ENCODE assay signal across 29 cellular contexts in genomic region chr11:64220798-64221197, GRCh38.
"Had no signal": no experiment of that assay in that cellular context is flagged by ENCODE, and none has a peak within 500 bp of the region (broad histone marks: within the 10 kb centered on the region; RNA-seq: fewer than 3 reads in every experiment).

No MANE protein-coding gene starts in this region.

- H3K27ac Mint-ChIP-seq: activated CD4-positive, alpha-beta memory T cell treated with anti-CD3 and anti-CD28 coated beads for 36 hours; activated naive CD4-positive, alpha-beta T cell treated with anti-CD3 and anti-CD28 coated beads, Interleukin-2, amount 50 U/mL, for 24 hours; activated naive CD8-positive, alpha-beta T cell treated with anti-CD3 and anti-CD28 coated beads, Interleukin-2, amount 50 U/mL, for 24 hours; activated T-helper 2 cell treated with anti-CD3 and anti-CD28 coated beads, Interferon-gamma antibody, Interleukin-2, Interleukin-4, amounts not matched to agents 10 μg/mL and 5 μg/mL and 100 μg/mL, durations not matched to agents 14 hours and 24 hours and 36 hours; natural killer cell treated with Interleukin-12 subunit alpha and Interleukin-12 subunit beta and Interleukin-15 and Interleukin-18, amount 100 ng/mL, for 72 hours; T-helper 1 cell treated with Interleukin-12 subunit alpha and Interleukin-12 subunit beta and Interleukin-4 antibody, amounts not matched to agents 30 μg/mL and 1 μg/mL, for 36 hours had no signal

- ATAC-seq: activated CD4-positive, CD25-positive, alpha-beta regulatory T cell treated with anti-CD3 and anti-CD28 coated beads, Interleukin-2, amount 50 U/mL, for 24 hours; activated naive CD8-positive, alpha-beta T cell treated with anti-CD3 and anti-CD28 coated beads, Interleukin-2, amount 50 U/mL, for 24 hours; activated T-cell treated with anti-CD3 and anti-CD28 coated beads, Interleukin-2, amount 50 U/mL, for 4 hours; left lung; mucosa of descending colon; natural killer cell treated with Interleukin-12 subunit alpha and Interleukin-12 subunit beta and Interleukin-15 and Interleukin-18, amount 100 ng/mL, for 72 hours; stimulated activated naive CD8-positive, alpha-beta T cell treated with anti-CD3 and anti-CD28 coated beads, Interleukin-15, Interleukin-2, amounts not matched to agents 100 U/mL and 50 U/mL, for 24 hours had no signal

- H3K4me3 Mint-ChIP-seq: activated CD4-positive, alpha-beta memory T cell treated with anti-CD3 and anti-CD28 coated beads for 36 hours; activated naive CD4-positive, alpha-beta T cell treated with anti-CD3 and anti-CD28 coated beads, Interleukin-2, amount 50 U/mL, for 24 hours; activated naive CD8-positive, alpha-beta T cell treated with anti-CD3 and anti-CD28 coated beads, Interleukin-2, amount 50 U/mL, for 24 hours; activated T-cell treated with anti-CD3 and anti-CD28 coated beads, Interleukin-2, amount 50 U/mL, for 4 hours; immature natural killer cell; natural killer cell treated with Interleukin-12 subunit alpha and Interleukin-12 subunit beta and Interleukin-15 and Interleukin-18, amount 100 ng/mL, for 72 hours; T-helper 1 cell treated with Interleukin-12 subunit alpha and Interleukin-12 subunit beta and Interleukin-4 antibody, amounts not matched to agents 30 μg/mL and 1 μg/mL, for 36 hours had no signal

- H3K4me1 ChIP-seq: breast epithelium, parathyroid adenoma had no signal

- H3K27me3 ChIP-seq: breast epithelium, left lung, right atrium auricular region, testis, transverse colon had no signal

- DNase-seq: activated CD4-positive, alpha-beta memory T cell treated with anti-CD3 and anti-CD28 coated beads for 36 hours; activated CD4-positive, alpha-beta T cell treated with anti-CD3 and anti-CD28 coated beads for 48 hours; activated CD8-positive, alpha-beta memory T cell treated with anti-CD3 and anti-CD28 coated beads, Interleukin-2, amount 50 U/mL, for 4 hours; activated naive CD8-positive, alpha-beta T cell treated with anti-CD3 and anti-CD28 coated beads, Interleukin-2, amount 50 U/mL, for 24 hours; activated T-cell treated with anti-CD3 and anti-CD28 coated beads, Interleukin-2, amount 50 U/mL, for 4 hours; central memory CD4-positive, alpha-beta T cell; foreskin fibroblast; head of caudate nucleus; hypothalamus; immature natural killer cell; left lung; mesendoderm; stimulated activated CD4-positive, alpha-beta T cell treated with anti-CD3 and anti-CD28 coated beads, Interleukin-15, amount 100 ng/mL, for 24 hours; stimulated activated naive CD8-positive, alpha-beta T cell treated with anti-CD3 and anti-CD28 coated beads, Interleukin-15, Interleukin-2, amounts not matched to agents 100 U/mL and 50 U/mL, for 24 hours; SW 1271; T-helper 9 cell; testis; transverse colon; WERI-Rb-1 had no signal

- H3K27me3 Mint-ChIP-seq: activated CD4-positive, alpha-beta memory T cell treated with anti-CD3 and anti-CD28 coated beads for 36 hours; activated naive CD4-positive, alpha-beta T cell treated with anti-CD3 and anti-CD28 coated beads, Interleukin-2, amount 50 U/mL, for 24 hours; activated naive CD8-positive, alpha-beta T cell treated with anti-CD3 and anti-CD28 coated beads, Interleukin-2, amount 50 U/mL, for 24 hours; natural killer cell treated with Interleukin-12 subunit alpha and Interleukin-12 subunit beta and Interleukin-15 and Interleukin-18, amount 100 ng/mL, for 72 hours had no signal

- H3K9me3 ChIP-seq: breast epithelium, left lung, mucosa of descending colon, right atrium auricular region, testis, transverse colon had no signal

- H3K9me3 Mint-ChIP-seq: activated CD4-positive, alpha-beta memory T cell treated with anti-CD3 and anti-CD28 coated beads for 36 hours; activated naive CD4-positive, alpha-beta T cell treated with anti-CD3 and anti-CD28 coated beads, Interleukin-2, amount 50 U/mL, for 24 hours; activated naive CD8-positive, alpha-beta T cell treated with anti-CD3 and anti-CD28 coated beads, Interleukin-2, amount 50 U/mL, for 24 hours; activated T-cell treated with anti-CD3 and anti-CD28 coated beads, Interleukin-2, amount 50 U/mL, for 4 hours; activated T-helper 2 cell treated with anti-CD3 and anti-CD28 coated beads, Interferon-gamma antibody, Interleukin-2, Interleukin-4, amounts not matched to agents 10 μg/mL and 5 μg/mL and 100 μg/mL, durations not matched to agents 14 hours and 24 hours and 36 hours; immature natural killer cell; natural killer cell treated with Interleukin-12 subunit alpha and Interleukin-12 subunit beta and Interleukin-15 and Interleukin-18, amount 100 ng/mL, for 72 hours; T-helper 1 cell treated with Interleukin-12 subunit alpha and Interleukin-12 subunit beta and Interleukin-4 antibody, amounts not matched to agents 30 μg/mL and 1 μg/mL, for 36 hours had no signal

- H3K4me3 ChIP-seq: breast epithelium, left lung, lung, mucosa of descending colon, right atrium auricular region, testis, transverse colon had no signal

- H3K36me3 ChIP-seq: breast epithelium, transverse colon, WERI-Rb-1 had no signal

- H3K27ac ChIP-seq: breast epithelium, left lung, parathyroid adenoma, right atrium auricular region, testis, transverse colon, WERI-Rb-1 had no signal
